In the genomic region with DNA sequence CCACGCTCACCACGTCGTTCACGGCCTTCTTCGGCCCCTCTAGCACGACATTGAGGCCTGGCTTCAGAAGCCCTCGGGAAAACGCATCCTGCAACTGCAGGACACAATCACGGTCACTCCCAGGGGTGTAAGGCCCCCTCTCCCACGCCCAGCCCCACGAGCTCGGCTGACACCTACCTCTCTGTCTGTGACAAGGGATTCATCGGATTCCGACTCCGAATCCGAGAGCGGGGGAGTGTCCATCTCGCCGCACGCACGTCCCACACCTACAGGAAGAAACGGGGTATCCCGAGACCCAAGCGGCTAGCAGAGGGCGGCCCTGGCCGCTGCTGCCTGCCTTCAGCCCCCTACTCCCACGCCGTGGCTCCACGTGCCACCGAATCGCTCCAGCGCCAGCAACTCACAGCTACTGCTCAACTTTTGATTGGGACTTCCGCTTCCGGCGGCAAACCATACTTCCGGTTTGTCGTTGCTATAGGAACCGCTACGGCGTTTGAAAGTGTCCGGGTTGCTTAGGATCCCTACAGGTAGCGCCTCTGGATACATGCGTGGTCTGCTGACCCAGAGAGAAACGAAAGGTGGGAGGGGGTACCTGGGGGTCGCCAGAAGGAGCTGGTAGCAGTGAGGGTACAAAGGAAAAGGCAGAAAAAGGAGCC, we compare ENCODE assay signal across 8 cellular contexts. TPM values are rescaled to one million over a fixed set of nuclear protein-coding genes. Genes with fewer than 3 reads are reported as not detected.
DNase-seq lines count a peak whose midpoint lies in the region; ATAC-seq and TF ChIP-seq lines count a peak whose summit lies in the region.

A gene (plus strand): TSS at position 455 of the 656 bp plus-strand sequence. CDS start 424 bp downstream, outside the sequence.
A gene with protein sequence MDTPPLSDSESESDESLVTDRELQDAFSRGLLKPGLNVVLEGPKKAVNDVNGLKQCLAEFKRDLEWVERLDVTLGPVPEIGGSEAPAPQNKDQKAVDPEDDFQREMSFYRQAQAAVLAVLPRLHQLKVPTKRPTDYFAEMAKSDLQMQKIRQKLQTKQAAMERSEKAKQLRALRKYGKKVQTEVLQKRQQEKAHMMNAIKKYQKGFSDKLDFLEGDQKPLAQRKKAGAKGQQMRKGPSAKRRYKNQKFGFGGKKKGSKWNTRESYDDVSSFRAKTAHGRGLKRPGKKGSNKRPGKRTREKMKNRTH (minus strand): TSS at position 415 of the 656 bp plus-strand sequence. CDS start 172 bp downstream, at position 243.

- H3K27ac ChIP-seq in right atrium auricular region (peak within 1 kb of the TSS; percentile 36 to 37), prostate gland (peak within 1 kb of the TSS; percentile 33 to 44), urinary bladder (ENCODE audit: low read depth) (no peak within 1 kb of the TSS)

- H3K4me1 ChIP-seq in right atrium auricular region, result peaks cover 0 to 10% of the 10 kb centered on the region in 2 donors
- no peaks in the 10 kb centered on the region for H3K4me1 ChIP-seq in prostate gland (replicated peaks)
- peaks cover 3% of the 10 kb centered on the region for H3K4me1 ChIP-seq in urinary bladder (ENCODE audit: insufficient read depth)

- H3K27me3 ChIP-seq in right atrium auricular region, result no peaks in the 10 kb centered on the region
- H3K27me3 ChIP-seq in prostate gland (replicated peaks; ENCODE audit: insufficient read depth), result no peaks in the 10 kb centered on the region

- DNase-seq in NCI-H146 (lab: John Stamatoyannopoulos, UW) (peak; percentile 80), T follicular helper cell (ENCODE audit: low read depth) (peak; percentile 87), amniotic epithelial cell (ENCODE audit: low read depth) (peak; percentile 94), right atrium auricular region (ENCODE audit: low spot score) (peak; percentile 93), prostate gland (ENCODE audit: low spot score) (peak; percentile 86)

- H3K9me3 ChIP-seq in right atrium auricular region (no peaks in the 10 kb centered on the region), prostate gland (no peaks in the 10 kb centered on the region)

- H3K4me3 ChIP-seq in right atrium auricular region (peak within 1 kb of the TSS; percentile 84 to 87), prostate gland (peak within 1 kb of the TSS; percentile 71 to 81), urinary bladder (ENCODE audit: low read depth, low read length) (peak within 1 kb of the TSS; percentile 62)

- TF ChIP-seq POLR2A in GM15510 (IDR thresholded peaks at IDR 0.05; ENCODE audit: borderline replicate concordance, extremely low read depth, insufficient read length) (peak; percentile 81), prostate gland (IDR thresholded peaks at IDR 0.05) (no peak)

- H3K36me3 ChIP-seq in right atrium auricular region (peaks cover 19% of the 10 kb centered on the region), prostate gland (peaks cover 0 to 3% of the 10 kb centered on the region in 2 donors), urinary bladder (ENCODE audit: insufficient read depth) (no peaks in the 10 kb centered on the region)

- ATAC-seq in HG02884 (IDR thresholded peaks at IDR 0.05; ENCODE audit: unreplicated experiment), result peak; percentile 81

- WGBS in prostate gland, result 0% methylated on average over 38 of the region's 45 CpGs
- WGBS in urinary bladder, result under 1% methylated on average over 45 of the region's 45 CpGs

- intact Hi-C loops in prostate gland (cut with DNase I), result no loop called here

- TF ChIP-seq CTCF in right atrium auricular region (IDR thresholded peaks at IDR 0.05) (no peak), prostate gland (IDR thresholded peaks at IDR 0.05) (no peak)

RNA-seq across cellular contexts. Expression of the first gene that starts in this region (rescaled TPM):
- total RNA-seq in right atrium auricular region, result under 1 TPM in 1 of 2 donors, not detected in 1; 0.12 TPM
- 1 to 10 TPM in 1 of 2 donors, under 1 TPM in 1; 0.14 to 4.7 TPM for total RNA-seq in prostate gland
- 0.11 TPM for total RNA-seq in urinary bladder
- 0.05 TPM for polyA plus RNA-seq in urinary bladder

RNA-seq across cellular contexts. Expression of the second gene that starts in this region (rescaled TPM):
- 10 to 100 TPM; 28.4 to 34.0 TPM for total RNA-seq in right atrium auricular region
- total RNA-seq in prostate gland, result 10 to 100 TPM; 65.7 to 70.7 TPM
- 30.3 TPM for total RNA-seq in urinary bladder
- 63.2 TPM for polyA plus RNA-seq in urinary bladder
